Comparison of ENCODE assay signal across 27 cellular contexts in genomic region chr2:135456835-135457234, GRCh38.
"Had no signal": no experiment of that assay in that cellular context is flagged by ENCODE, and none has a peak within 500 bp of the region (broad histone marks: within the 10 kb centered on the region; RNA-seq: fewer than 3 reads in every experiment).

No MANE protein-coding gene starts in this region.

- DNase-seq: colonic mucosa; cortex of kidney; dermis blood vessel endothelial cell; dorsolateral prefrontal cortex; effector CD4-positive, alpha-beta T cell; effector CD8-positive, alpha-beta T cell; effector memory CD4-positive, alpha-beta T cell; effector memory CD8-positive, alpha-beta T cell; endodermal cell; erythroblast; esophagus squamous epithelium; foreskin fibroblast; foreskin keratinocyte; gastrocnemius medialis; glutamatergic neuron; head of caudate nucleus; heart left ventricle; heart right ventricle had no signal

- FAIRE-seq: colon, endometrium, endothelial cell of umbilical vein, frontal cortex had no signal

- H3K36me3 ChIP-seq: colonic mucosa, esophagus muscularis mucosa, esophagus squamous epithelium, gastrocnemius medialis, gastroesophageal sphincter, heart left ventricle, heart right ventricle had no signal

- H3K4me1 ChIP-seq: colonic mucosa, esophagus muscularis mucosa, esophagus squamous epithelium, foreskin keratinocyte, gastrocnemius medialis, gastroesophageal sphincter, heart left ventricle, heart right ventricle had no signal

- H3K27ac ChIP-seq: colonic mucosa, coronary artery, dorsolateral prefrontal cortex, epithelial cell of prostate, esophagus muscularis mucosa, esophagus squamous epithelium, foreskin keratinocyte, gastrocnemius medialis, gastroesophageal sphincter, heart left ventricle, heart right ventricle had no signal

- H3K4me3 ChIP-seq: colonic mucosa, coronary artery, dorsolateral prefrontal cortex, esophagus muscularis mucosa, esophagus squamous epithelium, gastrocnemius medialis, gastroesophageal sphincter, heart left ventricle, heart right ventricle had no signal

- ATAC-seq: effector memory CD8-positive, alpha-beta T cell; esophagus mucosa; foreskin keratinocyte; gastrocnemius medialis; gastroesophageal sphincter; heart left ventricle; heart right ventricle had no signal

- H3K27me3 ChIP-seq: colonic mucosa, dorsolateral prefrontal cortex, esophagus muscularis mucosa, esophagus squamous epithelium, foreskin keratinocyte, gastrocnemius medialis, gastroesophageal sphincter, heart left ventricle, heart right ventricle had no signal

- H3K9me3 ChIP-seq: colonic mucosa, gastrocnemius medialis had no signal
